Comparison of ENCODE assay signal across 12 cellular contexts in the genomic region with DNA sequence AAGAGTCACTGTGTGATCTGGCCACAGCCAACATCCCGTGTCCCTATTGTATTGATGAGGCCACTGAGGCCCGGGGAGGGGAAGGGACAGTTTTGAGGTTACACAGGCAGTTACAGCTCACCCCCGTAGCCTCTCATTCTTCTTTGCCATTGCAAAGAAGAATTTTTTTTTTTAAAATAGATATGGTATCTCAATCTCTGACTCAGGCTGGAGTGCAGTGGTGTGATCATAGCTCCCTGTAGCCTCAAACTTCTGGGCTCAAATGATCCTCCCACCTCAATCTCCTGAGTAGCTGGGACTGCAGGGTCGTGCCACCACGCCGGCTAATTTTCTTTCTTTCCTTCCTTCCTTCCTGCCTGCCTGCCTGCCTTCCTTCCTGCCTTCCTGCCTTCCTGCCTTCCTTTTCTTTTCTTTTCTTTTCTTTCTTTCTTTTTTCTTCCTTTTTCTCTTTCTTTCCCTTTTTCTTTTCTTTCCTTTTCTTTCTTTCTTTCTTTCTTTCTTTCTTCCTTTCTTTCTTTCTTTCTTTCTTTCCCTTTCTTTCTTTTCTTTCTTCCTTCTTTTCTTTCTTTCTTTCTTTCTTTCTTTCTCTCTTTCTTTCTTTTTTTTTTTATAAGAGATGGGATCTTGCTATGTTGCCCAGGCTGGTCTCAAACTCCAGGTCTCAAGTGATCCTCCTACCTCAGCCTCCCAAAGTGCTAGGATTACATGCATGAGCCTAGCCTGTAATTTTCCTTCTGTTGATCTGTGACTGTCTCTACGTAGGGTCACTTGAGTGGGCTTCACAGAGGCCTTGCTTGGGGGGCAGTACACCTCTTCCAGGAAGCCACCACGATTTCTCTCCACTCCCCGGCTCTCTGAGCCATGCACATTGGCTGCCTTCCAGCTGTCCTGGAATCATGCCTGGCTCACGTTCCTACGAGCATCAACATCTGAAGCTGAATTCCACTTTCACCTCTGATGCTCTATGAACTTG. TPM values are rescaled to one million over a fixed set of nuclear protein-coding genes. Genes with fewer than 3 reads are reported as not detected.
DNase-seq lines count a peak whose midpoint lies in the region; ATAC-seq and TF ChIP-seq lines count a peak whose summit lies in the region.
"Had no signal": no experiment of that assay in that cellular context is flagged by ENCODE, and none has a peak within 500 bp of the region (broad histone marks: within the 10 kb centered on the region; RNA-seq: fewer than 3 reads in every experiment).

No MANE protein-coding gene starts in this region.

- peak overlapping the region; percentile 40 for H3K27ac ChIP-seq in GM23248
- H3K27ac ChIP-seq in PC-3 (ENCODE audit: low read length): no peak overlapping the region
- no peak overlapping the region for H3K27ac ChIP-seq in prostate gland

- in situ Hi-C loops in GM23248 (cut with MboI): no loop called here

- H3K9ac ChIP-seq in GM23248 (peak overlapping the region; percentile 20; the same call in 1 of the 2 replicates), PC-3 (ENCODE audit: low read length) (no peak overlapping the region)

- H4K20me1 ChIP-seq in GM23248 (ENCODE audit: insufficient read depth) (no peaks in the 10 kb centered on the region), PC-3 (ENCODE audit: low read length) (no peaks in the 10 kb centered on the region)

- H3K27me3 ChIP-seq in GM23248 (replicated peaks; ENCODE audit: insufficient read depth) (no peaks in the 10 kb centered on the region), PC-3 (ENCODE audit: low read length) (no peaks in the 10 kb centered on the region), prostate gland (replicated peaks; ENCODE audit: insufficient read depth) (no peaks in the 10 kb centered on the region)

- POLR2A ChIA-PET in PC-3 (lab: Charles Lee; ENCODE audit: unreplicated experiment): no interaction called here

- no peak for TF ChIP-seq POLR2A in prostate gland (IDR thresholded peaks at IDR 0.05)

- H3F3A ChIP-seq in GM23248 (ENCODE audit: insufficient read depth) (peaks cover 39% of the 10 kb centered on the region), PC-3 (ENCODE audit: low read length, unreplicated experiment) (no peaks in the 10 kb centered on the region)

- 35 to 37% methylated on average over 11 of the region's 11 CpGs for WGBS in GM23248 (ENCODE audit: low coverage in 1 of 2, low lambda C conversion rate in 2 of 2, missing lambda C conversion rate in 2 of 2), 2 experiments
- WGBS in prostate gland: 53% methylated on average over 11 of the region's 11 CpGs

- H3K9me3 ChIP-seq in GM23248 (ENCODE audit: low read depth) (no peaks in the 10 kb centered on the region), PC-3 (ENCODE audit: low read length) (no peaks in the 10 kb centered on the region), prostate gland (no peaks in the 10 kb centered on the region)

- H3K36me3 ChIP-seq in GM23248 (ENCODE audit: low read depth): no peaks in the 10 kb centered on the region
- H3K36me3 ChIP-seq in PC-3 (ENCODE audit: low read depth, low read length): no peaks in the 10 kb centered on the region
- H3K36me3 ChIP-seq in prostate gland: no peaks in the 10 kb centered on the region

- CTCF ChIA-PET in PC-3 (lab: Charles Lee): interaction anchor here (0.7 kb wide), 1 partner anchor 134 kb away, joined by 3 read pairs; no protein-coding TSS in a partner anchor

- BruUV-seq in PC-3 (replicated peaks; lab: Mats Ljungman, UMichigan): no TSS peak

- H2AFZ ChIP-seq in GM23248 (no peak overlapping the region), PC-3 (ENCODE audit: low read length) (no peak overlapping the region)

- H3K79me2 ChIP-seq in GM23248 (ENCODE audit: insufficient read depth) (no peaks in the 10 kb centered on the region), PC-3 (ENCODE audit: low read length) (no peaks in the 10 kb centered on the region)

- ATAC-seq in PC-3 (no peak), GM21381 (IDR thresholded peaks at IDR 0.05; ENCODE audit: unreplicated experiment) (no peak), GM18498 (IDR thresholded peaks at IDR 0.05; ENCODE audit: unreplicated experiment) (no peak)
- ATAC-seq: activated naive CD8-positive, alpha-beta T cell treated with anti-CD3 and anti-CD28 coated beads, Interleukin-2, amount 50 U/mL, for 24 hours had no signal

- intact Hi-C loops in PC-3 (cut with micrococcal nuclease): no loop called here
- intact Hi-C loops in prostate gland (cut with DNase I): loop anchor here (2.0 kb wide), 1 partner anchor 135 kb away; no protein-coding TSS in a partner anchor

- H3K9me2 ChIP-seq in GM23248 (ENCODE audit: insufficient read depth): no peaks in the 10 kb centered on the region
- no peaks in the 10 kb centered on the region for H3K9me2 ChIP-seq in PC-3 (replicated peaks; ENCODE audit: low read length)

- H3K4me3 ChIP-seq in GM23248: no peak overlapping the region
- H3K4me3 ChIP-seq in PC-3 (ENCODE audit: low read length): no peak overlapping the region
- H3K4me3 ChIP-seq in epithelial cell of esophagus (ENCODE audit: low read length): no peak overlapping the region
- H3K4me3 ChIP-seq in prostate gland: no peak overlapping the region
- H3K4me3 ChIP-seq: skin epidermis had no signal

- no peak for TF ChIP-seq CTCF in PC-3 (conservative IDR thresholded peaks at IDR 0.05; ENCODE audit: low read depth, low read length)
- TF ChIP-seq CTCF in epithelial cell of esophagus (IDR thresholded peaks at IDR 0.05; ENCODE audit: insufficient read depth, low read depth, low read length, missing control alignments): no peak
- TF ChIP-seq CTCF in prostate gland (IDR thresholded peaks at IDR 0.05): no peak

- DNase-seq in GM23248 (peak; percentile 64), PC-3 (peak; percentile 58), epithelial cell of esophagus (ENCODE audit: low read depth) (peak; percentile 22), prostate gland (ENCODE audit: low spot score) (peak; percentile 33), SKM-1 (lab: John Stamatoyannopoulos, UW; ENCODE audit: unreplicated experiment) (no peak), KG1 (lab: John Stamatoyannopoulos, UW) (no peak)
- DNase-seq: activated CD4-positive, alpha-beta memory T cell treated with anti-CD3 and anti-CD28 coated beads for 36 hours; activated naive CD8-positive, alpha-beta T cell treated with anti-CD3 and anti-CD28 coated beads, Interleukin-2, amount 50 U/mL, for 24 hours; NCI-H1436 had no signal

- H3K4me2 ChIP-seq in GM23248 (ENCODE audit: unreplicated experiment): peak overlapping the region; percentile 11
- no peak overlapping the region for H3K4me2 ChIP-seq in PC-3 (ENCODE audit: low read length)

- H3K4me1 ChIP-seq in GM23248 (ENCODE audit: insufficient read depth) (peaks cover 52% of the 10 kb centered on the region), PC-3 (ENCODE audit: insufficient read depth, low read length) (peaks cover 10% of the 10 kb centered on the region), prostate gland (replicated peaks) (peaks cover 7% of the 10 kb centered on the region)

RNA-seq across cellular contexts. Expression of a gene that starts 31.3 kb away (rescaled TPM):
- not detected in 2 replicates for total RNA-seq in GM23248 (2014; rRNA removed; shearing (Covaris generic))
- polyA plus RNA-seq in GM23248 (2016; fragmentation: Nextera tagmentation; extraction: Ambion mirVana): not detected in 2 replicates
- total RNA-seq in PC-3 (2014; rRNA removed) (3.8 TPM in 1 of 2 replicates, not detected in the other), prostate gland (1 to 10 TPM in 1 of 2 donors, not detected in 1; 4.9 TPM)
- total RNA-seq: activated CD4-positive, alpha-beta memory T cell treated with anti-CD3 and anti-CD28 coated beads for 36 hours had no signal

RNA-seq across cellular contexts. Expression of a gene that starts 50.0 kb away (rescaled TPM):
- total RNA-seq in GM23248 (2014; rRNA removed; shearing (Covaris generic)): 3.5 and 5.3 TPM in 2 replicates
- polyA plus RNA-seq in GM23248 (2016; fragmentation: Nextera tagmentation; extraction: Ambion mirVana): 6.0 and 6.5 TPM in 2 replicates
- total RNA-seq in PC-3 (2014; rRNA removed) (0.35 and 3.3 TPM in 2 replicates), prostate gland (10 to 100 TPM in 1 of 2 donors, 1 to 10 TPM in 1; 5.9 to 19.8 TPM)

Comparison
In these comparisons a context has a peak if more than half of its experiments do, and no peak if none do; other contexts are left out.
1. DNase-seq: peak in GM23248 (single experiment), PC-3 (single experiment), epithelial cell of esophagus (single experiment) and prostate gland (single experiment); none in SKM-1 (single experiment) and KG1 (single experiment).